Comparison of ENCODE assay signal across 18 cellular contexts in genomic region chr6:133567656-133568055, GRCh38.
DNase-seq lines count a peak whose midpoint lies in the region; TF ChIP-seq lines count a peak whose summit lies in the region.
"Had no signal": no experiment of that assay in that cellular context is flagged by ENCODE, and none has a peak within 500 bp of the region (broad histone marks: within the 10 kb centered on the region; RNA-seq: fewer than 3 reads in every experiment).

No MANE protein-coding gene starts in this region.

- H3K36me3 ChIP-seq in MG63, result no peaks in the 10 kb centered on the region; the same call in 1 of the 2 replicates
- H3K36me3 ChIP-seq: SJSA1 had no signal

- no peaks in the 10 kb centered on the region for H3K9me3 ChIP-seq in MG63
- H3K9me3 ChIP-seq: Caco-2, SJSA1 had no signal

- no peak for TF ChIP-seq CTCF in epithelial cell of esophagus (IDR thresholded peaks at IDR 0.05; ENCODE audit: insufficient read depth, low read depth, low read length, missing control alignments)

- H3K4me3 ChIP-seq in MG63 (no peak overlapping the region), epithelial cell of esophagus (ENCODE audit: low read length) (no peak overlapping the region)
- H3K4me3 ChIP-seq: SJSA1 had no signal

- DNase-seq in ELR (ENCODE audit: low read depth) (peak; percentile 19), MG63 (peak; percentile 33), epithelial cell of esophagus (ENCODE audit: low read depth) (peak; percentile 15), stromal cell of bone marrow (ENCODE audit: low read depth) (peak; percentile 30), NAMALWA (ENCODE audit: low spot score) (no peak), DMS79 treated with DMSO at 0.1 percent for 48 hours (lab: John Stamatoyannopoulos, UW) (no peak), NCI-H510A treated with DMSO at 0.1 percent for 48 hours (lab: John Stamatoyannopoulos, UW) (no peak)
- no peak for DNase-seq in activated naive CD4-positive, alpha-beta T cell treated with anti-CD3 and anti-CD28 coated beads, Interleukin-2, amount 50 U/mL, for 16 hours
- DNase-seq: Caco-2, GDM1, MV-4-11, NCI-H1436 treated with DMSO at 0.1 percent for 48 hours, NCI-H2081 treated with DMSO at 0.1 percent for 48 hours, NCI-H2227 treated with DMSO at 0.1 percent for 48 hours, NCI-H526, OCI-M1, SW 1271 had no signal

- no peaks in the 10 kb centered on the region for H3K27me3 ChIP-seq in MG63
- H3K27me3 ChIP-seq: SJSA1 had no signal

Comparison
In these comparisons a context has a peak if more than half of its experiments do, and no peak if none do; other contexts are left out.
1. DNase-seq: peak in ELR (single experiment), MG63 (single experiment), epithelial cell of esophagus (single experiment) and stromal cell of bone marrow (single experiment); none in activated naive CD4-positive, alpha-beta T cell treated with anti-CD3 and anti-CD28 coated beads, Interleukin-2, amount 50 U/mL, for 16 hours (single experiment), NAMALWA (single experiment), DMS79 treated with DMSO at 0.1 percent for 48 hours (single experiment) and NCI-H510A treated with DMSO at 0.1 percent for 48 hours (single experiment).